ENCODE assay signal across 24 cellular contexts in the genomic region with DNA sequence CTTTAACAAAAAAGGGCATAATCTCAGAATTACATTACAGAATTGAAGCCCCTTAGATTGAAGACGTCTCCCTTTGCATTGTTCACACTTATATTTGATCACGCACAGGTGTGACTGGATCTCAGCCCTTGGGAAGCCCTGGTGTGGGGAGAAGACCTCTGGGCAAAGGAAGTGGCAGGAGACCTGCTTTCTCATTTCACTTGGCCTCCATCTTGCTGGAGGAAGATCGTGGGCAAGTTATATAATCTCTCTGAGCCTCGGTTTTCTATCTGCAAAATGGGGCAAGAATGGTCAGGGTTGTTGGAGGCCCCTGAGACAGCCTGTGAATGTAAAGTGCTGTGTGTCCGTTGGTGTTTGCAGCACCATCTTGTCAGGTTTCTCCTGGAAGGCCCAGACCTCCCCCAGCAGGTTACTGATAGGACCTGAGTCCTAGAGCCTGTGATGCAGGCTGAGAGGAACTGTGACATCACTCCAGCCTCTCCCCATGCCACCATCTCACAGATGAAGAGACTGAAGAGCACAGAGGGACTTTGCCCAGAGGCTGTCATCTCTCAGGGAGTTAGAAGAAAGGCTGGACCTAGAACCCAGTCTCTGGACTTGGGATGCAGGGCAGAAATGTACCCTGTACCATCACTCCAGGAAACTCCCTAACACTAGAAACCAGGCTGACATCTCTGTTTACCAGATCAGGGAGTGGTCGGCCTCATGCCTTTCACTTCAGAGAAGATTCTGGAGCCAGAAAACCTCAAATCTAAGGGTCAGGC. TPM values are rescaled to one million over a fixed set of nuclear protein-coding genes. Genes with fewer than 3 reads are reported as not detected.
DNase-seq lines count a peak whose midpoint lies in the region; ATAC-seq and TF ChIP-seq lines count a peak whose summit lies in the region.
"Had no signal": no experiment of that assay in that cellular context is flagged by ENCODE, and none has a peak within 500 bp of the region (broad histone marks: within the 10 kb centered on the region; RNA-seq: fewer than 3 reads in every experiment).

No MANE protein-coding gene starts in this region.

- peak overlapping the region in 2 of 3 donors; percentile 35 to 63 for H3K27ac Mint-ChIP-seq in CD4-positive, CD25-positive, alpha-beta regulatory T cell
- H3K27ac Mint-ChIP-seq in progenitor cell of endocrine pancreas: peak overlapping the region; percentile 91
- H3K27ac Mint-ChIP-seq: CD4-positive, alpha-beta T cell; HFFc6 had no signal

- no peak for ATAC-seq in CD4-positive, CD25-positive, alpha-beta regulatory T cell (ENCODE audit: low read depth in 2 of 2)
- ATAC-seq: A549 had no signal

- no peak overlapping the region for H2AFZ ChIP-seq in KMS-11 (ENCODE audit: low read depth)

- no peak overlapping the region for H3K4me3 Mint-ChIP-seq in CD4-positive, CD25-positive, alpha-beta regulatory T cell
- no peak overlapping the region for H3K4me3 Mint-ChIP-seq in progenitor cell of endocrine pancreas (ENCODE audit: low read depth)
- H3K4me3 Mint-ChIP-seq: CD4-positive, alpha-beta T cell; HFFc6 had no signal

- H3K9me3 Mint-ChIP-seq in CD4-positive, CD25-positive, alpha-beta regulatory T cell: peaks cover 0 to 2% (median 0%) of the 10 kb centered on the region in 7 donors
- H3K9me3 Mint-ChIP-seq in progenitor cell of endocrine pancreas (ENCODE audit: low read depth): no peaks in the 10 kb centered on the region
- H3K9me3 Mint-ChIP-seq: CD4-positive, alpha-beta T cell; HFFc6 had no signal

- H3K9ac ChIP-seq in KMS-11: no peak overlapping the region
- H3K9ac ChIP-seq in liver (ENCODE audit: low read depth in 1 of 2, low read length in 2 of 2): no peak overlapping the region

- no peaks in the 10 kb centered on the region for H3K27me3 Mint-ChIP-seq in CD4-positive, CD25-positive, alpha-beta regulatory T cell
- H3K27me3 Mint-ChIP-seq in progenitor cell of endocrine pancreas: peaks cover 2% of the 10 kb centered on the region
- H3K27me3 Mint-ChIP-seq: CD4-positive, alpha-beta T cell had no signal

- TF ChIP-seq CTCF in KMS-11 (conservative IDR thresholded peaks at IDR 0.05; ENCODE audit: low read depth, low read length) (no peak), liver (IDR thresholded peaks at IDR 0.05; ENCODE audit: low read depth, low read length, missing input control) (no peak), progenitor cell of endocrine pancreas (IDR thresholded peaks at IDR 0.05; ENCODE audit: unreplicated experiment) (no peak)

- peaks cover 4% of the 10 kb centered on the region for H3K36me3 ChIP-seq in CD4-positive, CD25-positive, alpha-beta regulatory T cell (ENCODE audit: control insufficient read depth, insufficient read depth, low read length)
- H3K36me3 ChIP-seq in KMS-11 (ENCODE audit: insufficient read depth) (no peaks in the 10 kb centered on the region), liver (ENCODE audit: control insufficient read depth in 4 of 4, insufficient read depth in 3 of 4, low read depth in 1 of 4, low read length in 3 of 4) (peaks cover 0 to 3% (median under 1%) of the 10 kb centered on the region in 4 donors)
- H3K36me3 ChIP-seq: SJSA1 had no signal

- peaks cover 10% of the 10 kb centered on the region for H3K4me1 ChIP-seq in CD4-positive, CD25-positive, alpha-beta regulatory T cell (ENCODE audit: control insufficient read depth, insufficient read depth, low read length, poor library complexity, severe bottlenecking)
- H3K4me1 ChIP-seq in KMS-11 (ENCODE audit: low read depth, poor library complexity, severe bottlenecking) (peaks cover 32% of the 10 kb centered on the region), liver (ENCODE audit: control insufficient read depth in 4 of 4, insufficient read depth in 4 of 4, low read length in 3 of 4) (peaks cover 28 to 76% (median 48%) of the 10 kb centered on the region in 4 donors)

- H3K4me2 ChIP-seq in KMS-11: peak overlapping the region; percentile 48; the same call in 1 of the 2 replicates
- H3K4me2 ChIP-seq: A549 had no signal

- H4K20me1 ChIP-seq in KMS-11 (ENCODE audit: insufficient read depth): no peaks in the 10 kb centered on the region

- no peaks in the 10 kb centered on the region for H3K27me3 ChIP-seq in CD4-positive, CD25-positive, alpha-beta regulatory T cell (ENCODE audit: control insufficient read depth, insufficient read depth, low read length)
- H3K27me3 ChIP-seq in KMS-11 (ENCODE audit: insufficient read depth, low read depth) (no peaks in the 10 kb centered on the region), liver (ENCODE audit: control insufficient read depth in 4 of 4, insufficient read depth in 4 of 4, low read length in 3 of 4) (no peaks in the 10 kb centered on the region)
- H3K27me3 ChIP-seq: SJSA1 had no signal

- H3K4me3 ChIP-seq in CD4-positive, CD25-positive, alpha-beta regulatory T cell (ENCODE audit: low read depth, low read length): no peak overlapping the region
- no peak overlapping the region for H3K4me3 ChIP-seq in KMS-11 (IDR thresholded peaks at IDR 0.05; ENCODE audit: insufficient read depth, low read depth, low read length)
- no peak overlapping the region for H3K4me3 ChIP-seq in liver (ENCODE audit: low read depth in 1 of 3, low read length in 3 of 3)
- H3K4me3 ChIP-seq: A549, SJSA1 had no signal

- 73% methylated on average over 6 of the region's 6 CpGs for WGBS in liver

- H3K36me3 Mint-ChIP-seq in CD4-positive, CD25-positive, alpha-beta regulatory T cell: peaks cover 6% of the 10 kb centered on the region
- peaks cover 3% of the 10 kb centered on the region for H3K36me3 Mint-ChIP-seq in progenitor cell of endocrine pancreas (ENCODE audit: insufficient read depth)

- no peak overlapping the region for H3K27ac ChIP-seq in CD4-positive, CD25-positive, alpha-beta regulatory T cell (ENCODE audit: insufficient read depth, low read length, poor library complexity, severe bottlenecking)
- H3K27ac ChIP-seq in KMS-11 (no peak overlapping the region), liver (ENCODE audit: low read depth in 1 of 2, low read length in 2 of 2) (peak overlapping the region; percentile 61 to 70)
- H3K27ac ChIP-seq: A549, HL-60, SJSA1 had no signal

- no peaks in the 10 kb centered on the region for H3K79me2 ChIP-seq in KMS-11 (ENCODE audit: insufficient read depth, low read depth)

- no peak for DNase-seq in CD4-positive, CD25-positive, alpha-beta regulatory T cell
- DNase-seq in progenitor cell of endocrine pancreas (ENCODE audit: low spot score, unreplicated experiment) (no peak), HCEC 1CT (no peak), NCI-H2029 treated with DMSO at 0.1 percent for 48 hours (lab: John Stamatoyannopoulos, UW) (no peak), kidney glomerular epithelial cell (lab: John Stamatoyannopoulos, UW) (no peak)
- DNase-seq: CD4-positive, alpha-beta T cell; COR-L47; DMS153; HFFc6; NCI-H1105; NCI-H146; NCI-H2029; NCI-H345; NCI-H524 had no signal

- no peaks in the 10 kb centered on the region for H3K9me3 ChIP-seq in CD4-positive, CD25-positive, alpha-beta regulatory T cell (ENCODE audit: control insufficient read depth in 2 of 2, low read length in 2 of 2)
- H3K9me3 ChIP-seq in liver (ENCODE audit: control insufficient read depth in 4 of 4, low read length in 3 of 4): no peaks in the 10 kb centered on the region
- H3K9me3 ChIP-seq: A549, SJSA1 had no signal

- H3K4me1 Mint-ChIP-seq in CD4-positive, CD25-positive, alpha-beta regulatory T cell: peaks cover 0 to 28% (median 13%) of the 10 kb centered on the region in 4 donors
- peaks cover 38% of the 10 kb centered on the region for H3K4me1 Mint-ChIP-seq in progenitor cell of endocrine pancreas (ENCODE audit: low read depth)

- TF ChIP-seq RAD21 in liver (IDR thresholded peaks at IDR 0.05): no peak

TF ChIP-seq in liver, 16 proteins besides CTCF, POLR2A, EP300 and RAD21 (continues in another document):
- TF ChIP-seq SP1 (IDR thresholded peaks at IDR 0.05) (peak; percentile 9), GABPA (IDR thresholded peaks at IDR 0.05 in 1 of 2, conservative IDR thresholded peaks at IDR 0.05 in 1 of 2) (no peak), ZBTB33 (IDR thresholded peaks at IDR 0.05) (no peak), FOXA1 (IDR thresholded peaks at IDR 0.05) (no peak)

RNA-seq across cellular contexts. Expression of gene APOA1, which starts 1.1 kb away (rescaled TPM):
- not detected for total RNA-seq in CD4-positive, CD25-positive, alpha-beta regulatory T cell
- polyA plus RNA-seq in CD4-positive, CD25-positive, alpha-beta regulatory T cell: under 1 TPM in 1 of 4 donors, not detected in 3; 0.34 TPM
- 1,000 to 10,000 TPM; 4,271 to 5,120 TPM for total RNA-seq in liver
- polyA plus RNA-seq in liver: over 10,000 TPM; 12,059 to 17,093 TPM
- total RNA-seq in progenitor cell of endocrine pancreas: 189 and 203 TPM in 2 replicates
- total RNA-seq: G401, HFFc6, HT-29, SJSA1 had no signal
- polyA plus RNA-seq: BJ had no signal

RNA-seq across cellular contexts. Expression of gene APOC3, which starts 8.8 kb away (rescaled TPM):
- not detected for total RNA-seq in CD4-positive, CD25-positive, alpha-beta regulatory T cell
- polyA plus RNA-seq in CD4-positive, CD25-positive, alpha-beta regulatory T cell: not detected
- 1,000 to 10,000 TPM in 1 of 2 donors, 100 to 1,000 TPM in 1; 608 to 5,828 TPM for total RNA-seq in liver
- polyA plus RNA-seq in liver: over 10,000 TPM; 12,787 to 24,129 TPM
- total RNA-seq in progenitor cell of endocrine pancreas: 14.9 and 16.3 TPM in 2 replicates
- total RNA-seq: CD4-positive, alpha-beta T cell; G401; H7; HFFc6; HT-29; OCI-LY7; SJSA1 had no signal
- polyA plus RNA-seq: A549, BJ had no signal

RNA-seq across cellular contexts. Expression of gene APOA4, which starts 15.4 kb away (rescaled TPM):
- not detected for total RNA-seq in CD4-positive, CD25-positive, alpha-beta regulatory T cell
- polyA plus RNA-seq in CD4-positive, CD25-positive, alpha-beta regulatory T cell: not detected
- total RNA-seq in liver (100 to 1,000 TPM in 1 of 2 donors, under 1 TPM in 1; 0.89 to 171 TPM), progenitor cell of endocrine pancreas (not detected in 2 replicates)
- polyA plus RNA-seq in liver: 100 to 1,000 TPM in 1 of 2 donors, 10 to 100 TPM in 1; 90.5 to 382 TPM
- total RNA-seq: CD4-positive, alpha-beta T cell; G401; H7; HFFc6; HT-29; OCI-LY7; SJSA1 had no signal
- polyA plus RNA-seq: A549, BJ had no signal

RNA-seq across cellular contexts. Expression of gene APOA5, which starts 46.8 kb away (rescaled TPM):
- total RNA-seq in CD4-positive, CD25-positive, alpha-beta regulatory T cell: not detected
- polyA plus RNA-seq in CD4-positive, CD25-positive, alpha-beta regulatory T cell: not detected
- 1,000 to 10,000 TPM in 1 of 2 donors, 1 to 10 TPM in 1; 7.3 to 1,045 TPM for total RNA-seq in liver
- polyA plus RNA-seq in liver: 100 to 1,000 TPM; 481 to 996 TPM
- total RNA-seq in progenitor cell of endocrine pancreas: not detected in 2 replicates
- total RNA-seq: CD4-positive, alpha-beta T cell; G401; HFFc6; HT-29; OCI-LY7; SJSA1 had no signal
- polyA plus RNA-seq: A549, BJ had no signal

RNA-seq across cellular contexts. Expression of gene ZPR1, which starts 50.7 kb away (rescaled TPM):
- total RNA-seq in CD4-positive, CD25-positive, alpha-beta regulatory T cell: 99.8 TPM
- polyA plus RNA-seq in CD4-positive, CD25-positive, alpha-beta regulatory T cell: 10 to 100 TPM; 43.4 to 53.1 (median 44.5) TPM
- total RNA-seq in liver: 10 to 100 TPM in 1 of 2 donors, 1 to 10 TPM in 1; 9.4 to 56.1 TPM
- 10 to 100 TPM; 17.9 to 18.8 TPM for polyA plus RNA-seq in liver
- total RNA-seq in progenitor cell of endocrine pancreas: 48.6 TPM in 2 replicates

Comparison
In these comparisons a context has a peak if more than half of its experiments do, and no peak if none do; other contexts are left out.
1. H3K27ac ChIP-seq: peak in liver (2 of 2); none in CD4-positive, CD25-positive, alpha-beta regulatory T cell (single experiment) and KMS-11 (single experiment).
2. RNA of gene APOA1, which starts 1.1 kb away (total RNA-seq): 4,271 to 5,120 TPM in liver and 189 to 203 TPM in progenitor cell of endocrine pancreas; not detected in CD4-positive, CD25-positive, alpha-beta regulatory T cell (single experiment); every median in the first group is over 100 times any median in the second.
3. RNA of gene APOC3, which starts 8.8 kb away (total RNA-seq): 608 to 5,828 TPM in liver; 14.9 to 16.3 TPM in progenitor cell of endocrine pancreas and not detected in CD4-positive, CD25-positive, alpha-beta regulatory T cell (single experiment); every median in the first group is over 10 times any median in the second.